Comparison of ENCODE assay signal across 13 cellular contexts in genomic region chrX:41127476-41128192, GRCh38. TPM values are rescaled to one million over a fixed set of nuclear protein-coding genes. Genes with fewer than 3 reads are reported as not detected.
DNase-seq lines count a peak whose midpoint lies in the region; ATAC-seq and TF ChIP-seq lines count a peak whose summit lies in the region.
"Had no signal": no experiment of that assay in that cellular context is flagged by ENCODE, and none has a peak within 500 bp of the region (broad histone marks: within the 10 kb centered on the region; RNA-seq: fewer than 3 reads in every experiment).

No MANE protein-coding gene starts in this region.

- peaks cover 3% of the 10 kb centered on the region for H3K4me1 Mint-ChIP-seq in CD14-positive monocyte

- intact Hi-C loops in left colon (cut with DNase I, micrococcal nuclease) = no loop called here
- intact Hi-C loops in CD14-positive monocyte (cut with micrococcal nuclease) = loop anchor here in 1 of 2 donors (10.0 kb wide), 1 partner anchor 393 kb away; the partner anchor contains the start of gene MED14
- intact Hi-C loops in left ventricle myocardium superior (cut with micrococcal nuclease) = no loop called here

- POLR2A ChIA-PET in GM10248 (lab: Yijun Ruan, JAX) = no interaction called here

- no peak overlapping the region for H3K27ac Mint-ChIP-seq in CD14-positive monocyte
- H3K27ac Mint-ChIP-seq: mesothelial cell of epicardium had no signal

- H3K27me3 Mint-ChIP-seq in CD14-positive monocyte (ENCODE audit: low read depth in 3 of 3) = peaks cover 0 to 14% (median 0%) of the 10 kb centered on the region in 3 donors

- no peak overlapping the region for H3K4me3 Mint-ChIP-seq in CD14-positive monocyte
- H3K4me3 Mint-ChIP-seq: mesothelial cell of epicardium had no signal

- DNase-seq in GM10248 (ENCODE audit: extremely low spot score) (peak; percentile 15), left colon (no peak), CD14-positive monocyte (ENCODE audit: low spot score) (no peak), NCI-H2107 (lab: John Stamatoyannopoulos, UW) (no peak), DMS 273 treated with DMSO at 0.1 percent for 48 hours (lab: John Stamatoyannopoulos, UW) (no peak), left ventricle myocardium superior (no peak)
- DNase-seq: activated T-cell treated with anti-CD3 and anti-CD28 coated beads for 4 hours; KBM-7; psoas muscle; stimulated activated CD4-positive, alpha-beta T cell treated with anti-CD3 and anti-CD28 coated beads, Interleukin-4, amount 100 ng/mL, for 4 hours had no signal

- H3K36me3 Mint-ChIP-seq in CD14-positive monocyte = peaks cover 23 to 44% of the 10 kb centered on the region in 2 donors

- CTCF ChIA-PET in GM10248 (lab: Yijun Ruan, JAX) = interaction anchor here (2.0 kb wide), 1 partner anchor 13 kb away, joined by 7 read pairs; no protein-coding TSS in a partner anchor

- ATAC-seq in GM19324 (IDR thresholded peaks at IDR 0.05; ENCODE audit: low FRiP score, unreplicated experiment) = peak; percentile 78
- peak; percentile 59 for ATAC-seq in HG03196 (IDR thresholded peaks at IDR 0.05; ENCODE audit: unreplicated experiment)
- peak; percentile 92 for ATAC-seq in left colon
- ATAC-seq in left ventricle myocardium superior = no peak

- peaks cover 0 to 3% (median 0%) of the 10 kb centered on the region in 7 donors for H3K9me3 Mint-ChIP-seq in CD14-positive monocyte

- TF ChIP-seq CTCF in GM10248 (IDR thresholded peaks at IDR 0.05; ENCODE audit: control extremely low read depth, extremely low read depth, low read depth, missing control alignments) = no peak
- TF ChIP-seq CTCF in CD14-positive monocyte (IDR thresholded peaks at IDR 0.05) = no peak

RNA-seq across cellular contexts. Expression of gene USP9X, which starts 42.4 kb away (rescaled TPM):
- total RNA-seq in left colon = 10 to 100 TPM; 72.0 to 85.0 TPM
- polyA plus RNA-seq in CD14-positive monocyte = 10 to 100 TPM in 1 of 2 donors, 1 to 10 TPM in 1; 9.6 to 16.1 TPM
- total RNA-seq in left ventricle myocardium superior = 51.7 TPM
